ENCODE assay signal across 1 cellular context in the genomic region with DNA sequence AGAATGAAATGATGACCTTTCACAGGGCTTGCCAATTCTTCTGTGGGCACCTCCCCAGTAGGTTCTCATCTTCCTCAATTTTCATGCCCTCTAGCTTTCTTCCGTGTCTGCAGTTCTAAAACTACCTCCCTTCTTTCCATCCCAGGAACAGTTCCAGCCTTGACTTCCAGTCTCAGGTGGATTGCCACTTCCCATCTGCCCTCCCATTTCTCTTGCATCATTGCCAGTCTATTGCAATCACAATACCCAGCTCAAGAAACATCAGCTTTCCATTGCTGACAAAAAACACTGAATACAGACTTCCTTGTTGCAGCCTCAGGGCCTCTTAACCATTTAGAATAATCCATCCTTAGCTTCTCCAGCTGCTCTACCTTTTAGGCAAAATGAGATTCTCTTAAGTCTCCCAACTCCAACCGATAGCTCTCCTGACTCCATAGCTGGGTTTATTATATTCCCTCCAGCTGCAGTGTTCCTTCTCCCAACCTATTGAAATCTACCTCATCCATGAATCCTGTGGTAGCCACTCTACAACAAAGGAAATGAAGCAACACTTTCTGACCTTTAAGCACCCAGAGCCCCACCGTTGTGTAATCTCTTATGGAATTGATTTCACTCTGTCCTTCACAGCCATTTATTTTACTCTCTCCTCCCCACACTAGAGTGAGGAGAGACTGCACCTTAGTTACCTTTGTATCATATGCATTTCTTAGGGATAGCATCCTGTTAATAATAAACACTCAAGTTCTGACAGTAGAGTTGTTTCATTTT.
TF ChIP-seq lines count a peak whose summit lies in the region.

No MANE protein-coding gene starts in this region.

TF ChIP-seq in HepG2, 621 proteins besides CTCF, POLR2A, EP300 and RAD21 (continued from another document):
- TF ChIP-seq REST (IDR thresholded peaks at IDR 0.05; ENCODE audit: borderline replicate concordance in 1 of 2, low read depth in 1 of 2, low read length in 2 of 2) (no peak), GABPB1 (CRISPR knock-in tag; IDR thresholded peaks at IDR 0.05) (peak; percentile 60; the same call in 1 of the 2 replicates), HDAC2 (CRISPR knock-in tag; IDR thresholded peaks at IDR 0.05) (0 out of 2 replicates have a peak, but pooled peaks have one; percentile 37), RXRB (CRISPR knock-in tag; IDR thresholded peaks at IDR 0.05; ENCODE audit: borderline replicate concordance) (peak; percentile 79), ZGPAT (CRISPR knock-in tag; IDR thresholded peaks at IDR 0.05) (peak; percentile 45; the same call in 1 of the 2 replicates), MAZ (IDR thresholded peaks at IDR 0.05; ENCODE audit: borderline replicate concordance, low read depth, low read length) (no peak), MAZ (CRISPR knock-in tag; IDR thresholded peaks at IDR 0.05; ENCODE audit: low read depth) (no peak), BHLHE40 (IDR thresholded peaks at IDR 0.05; ENCODE audit: low read length) (0 out of 2 replicates have a peak, but pooled peaks have one; percentile 23), FOXP1 (IDR thresholded peaks at IDR 0.05) (no peak), FOXP1 (CRISPR knock-in tag; IDR thresholded peaks at IDR 0.05) (peak; percentile 41; the same call in 1 of the 2 replicates), FOXJ3 (CRISPR knock-in tag; IDR thresholded peaks at IDR 0.05; ENCODE audit: borderline replicate concordance) (peak; percentile 39; the same call in 1 of the 2 replicates), ZFP90 (CRISPR knock-in tag; IDR thresholded peaks at IDR 0.05; ENCODE audit: borderline replicate concordance) (no peak), IRF2 (CRISPR knock-in tag; IDR thresholded peaks at IDR 0.05) (no peak), NCOR1 (IDR thresholded peaks at IDR 0.05; ENCODE audit: borderline replicate concordance, low read length) (peak; percentile 70; the same call in 1 of the 2 replicates), MAFG (CRISPR knock-in tag; IDR thresholded peaks at IDR 0.05) (no peak), CEBPG (CRISPR knock-in tag; IDR thresholded peaks at IDR 0.05) (peak; percentile 96), ZSCAN25 (CRISPR knock-in tag; IDR thresholded peaks at IDR 0.05) (no peak), ZNF3 (CRISPR knock-in tag; IDR thresholded peaks at IDR 0.05) (peak; percentile 32; the same call in 1 of the 2 replicates), HNF4A (CRISPR knock-in tag; IDR thresholded peaks at IDR 0.05) (peak; percentile 91), KMT2B (CRISPR knock-in tag; IDR thresholded peaks at IDR 0.05) (no peak), ZNF614 (CRISPR knock-in tag; IDR thresholded peaks at IDR 0.05; ENCODE audit: borderline replicate concordance) (peak; percentile 66; the same call in 1 of the 2 replicates), NR2F2 (IDR thresholded peaks at IDR 0.05; ENCODE audit: borderline replicate concordance, low read depth) (peak; percentile 76), HMG20A (CRISPR knock-in tag; IDR thresholded peaks at IDR 0.05; ENCODE audit: borderline replicate concordance) (peak; percentile 24; the same call in 1 of the 2 replicates), SOX6 (IDR thresholded peaks at IDR 0.05) (no peak), SOX6 (CRISPR knock-in tag; IDR thresholded peaks at IDR 0.05) (peak; percentile 88), ZNF138 (CRISPR knock-in tag; IDR thresholded peaks at IDR 0.05; ENCODE audit: low read depth) (no peak), PPARG (CRISPR knock-in tag; conservative IDR thresholded peaks at IDR 0.05) (peak; percentile 73), MAFK (conservative IDR thresholded peaks at IDR 0.05 in 1 of 2, IDR thresholded peaks at IDR 0.05 in 1 of 2; ENCODE audit: low read length in 2 of 2) (no peak), MIXL1 (CRISPR knock-in tag; IDR thresholded peaks at IDR 0.05) (peak; percentile 78), ATF2 (CRISPR knock-in tag; IDR thresholded peaks at IDR 0.05) (0 out of 2 replicates have a peak, but pooled peaks have one; percentile 19), FOXA3 (CRISPR knock-in tag; IDR thresholded peaks at IDR 0.05) (peak; percentile 44), ZNF260 (CRISPR knock-in tag; IDR thresholded peaks at IDR 0.05; ENCODE audit: borderline replicate concordance, low read depth) (no peak), HOXA3 (CRISPR knock-in tag; IDR thresholded peaks at IDR 0.05) (peak; percentile 39; the same call in 1 of the 2 replicates), ZNF891 (CRISPR knock-in tag; IDR thresholded peaks at IDR 0.05) (no peak), ZNF331 (CRISPR knock-in tag; IDR thresholded peaks at IDR 0.05) (peak; percentile 56; the same call in 1 of the 2 replicates), FOSL1 (CRISPR knock-in tag; IDR thresholded peaks at IDR 0.05; ENCODE audit: borderline replicate concordance) (no peak), THAP11 (CRISPR knock-in tag; IDR thresholded peaks at IDR 0.05) (peak; percentile 44; the same call in 1 of the 2 replicates), ZNF644 (CRISPR knock-in tag; IDR thresholded peaks at IDR 0.05; ENCODE audit: low read depth) (peak; percentile 82), MIER3 (CRISPR knock-in tag; IDR thresholded peaks at IDR 0.05; ENCODE audit: borderline replicate concordance) (peak; percentile 28; the same call in 1 of the 2 replicates), FOXO1 (CRISPR knock-in tag; IDR thresholded peaks at IDR 0.05) (peak; percentile 16; the same call in 1 of the 2 replicates)
- TF ChIP-seq, protein P1, sequence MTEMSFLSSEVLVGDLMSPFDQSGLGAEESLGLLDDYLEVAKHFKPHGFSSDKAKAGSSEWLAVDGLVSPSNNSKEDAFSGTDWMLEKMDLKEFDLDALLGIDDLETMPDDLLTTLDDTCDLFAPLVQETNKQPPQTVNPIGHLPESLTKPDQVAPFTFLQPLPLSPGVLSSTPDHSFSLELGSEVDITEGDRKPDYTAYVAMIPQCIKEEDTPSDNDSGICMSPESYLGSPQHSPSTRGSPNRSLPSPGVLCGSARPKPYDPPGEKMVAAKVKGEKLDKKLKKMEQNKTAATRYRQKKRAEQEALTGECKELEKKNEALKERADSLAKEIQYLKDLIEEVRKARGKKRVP (CRISPR knock-in tag; IDR thresholded peaks at IDR 0.05), result peak in 1 of 2 experiments; percentile 65; a peak in 2 of 4 replicates
- TF ChIP-seq, protein P2, sequence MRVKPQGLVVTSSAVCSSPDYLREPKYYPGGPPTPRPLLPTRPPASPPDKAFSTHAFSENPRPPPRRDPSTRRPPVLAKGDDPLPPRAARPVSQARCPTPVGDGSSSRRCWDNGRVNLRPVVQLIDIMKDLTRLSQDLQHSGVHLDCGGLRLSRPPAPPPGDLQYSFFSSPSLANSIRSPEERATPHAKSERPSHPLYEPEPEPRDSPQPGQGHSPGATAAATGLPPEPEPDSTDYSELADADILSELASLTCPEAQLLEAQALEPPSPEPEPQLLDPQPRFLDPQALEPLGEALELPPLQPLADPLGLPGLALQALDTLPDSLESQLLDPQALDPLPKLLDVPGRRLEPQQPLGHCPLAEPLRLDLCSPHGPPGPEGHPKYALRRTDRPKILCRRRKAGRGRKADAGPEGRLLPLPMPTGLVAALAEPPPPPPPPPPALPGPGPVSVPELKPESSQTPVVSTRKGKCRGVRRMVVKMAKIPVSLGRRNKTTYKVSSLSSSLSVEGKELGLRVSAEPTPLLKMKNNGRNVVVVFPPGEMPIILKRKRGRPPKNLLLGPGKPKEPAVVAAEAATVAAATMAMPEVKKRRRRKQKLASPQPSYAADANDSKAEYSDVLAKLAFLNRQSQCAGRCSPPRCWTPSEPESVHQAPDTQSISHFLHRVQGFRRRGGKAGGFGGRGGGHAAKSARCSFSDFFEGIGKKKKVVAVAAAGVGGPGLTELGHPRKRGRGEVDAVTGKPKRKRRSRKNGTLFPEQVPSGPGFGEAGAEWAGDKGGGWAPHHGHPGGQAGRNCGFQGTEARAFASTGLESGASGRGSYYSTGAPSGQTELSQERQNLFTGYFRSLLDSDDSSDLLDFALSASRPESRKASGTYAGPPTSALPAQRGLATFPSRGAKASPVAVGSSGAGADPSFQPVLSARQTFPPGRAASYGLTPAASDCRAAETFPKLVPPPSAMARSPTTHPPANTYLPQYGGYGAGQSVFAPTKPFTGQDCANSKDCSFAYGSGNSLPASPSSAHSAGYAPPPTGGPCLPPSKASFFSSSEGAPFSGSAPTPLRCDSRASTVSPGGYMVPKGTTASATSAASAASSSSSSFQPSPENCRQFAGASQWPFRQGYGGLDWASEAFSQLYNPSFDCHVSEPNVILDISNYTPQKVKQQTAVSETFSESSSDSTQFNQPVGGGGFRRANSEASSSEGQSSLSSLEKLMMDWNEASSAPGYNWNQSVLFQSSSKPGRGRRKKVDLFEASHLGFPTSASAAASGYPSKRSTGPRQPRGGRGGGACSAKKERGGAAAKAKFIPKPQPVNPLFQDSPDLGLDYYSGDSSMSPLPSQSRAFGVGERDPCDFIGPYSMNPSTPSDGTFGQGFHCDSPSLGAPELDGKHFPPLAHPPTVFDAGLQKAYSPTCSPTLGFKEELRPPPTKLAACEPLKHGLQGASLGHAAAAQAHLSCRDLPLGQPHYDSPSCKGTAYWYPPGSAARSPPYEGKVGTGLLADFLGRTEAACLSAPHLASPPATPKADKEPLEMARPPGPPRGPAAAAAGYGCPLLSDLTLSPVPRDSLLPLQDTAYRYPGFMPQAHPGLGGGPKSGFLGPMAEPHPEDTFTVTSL (CRISPR knock-in tag; IDR thresholded peaks at IDR 0.05; ENCODE audit: borderline replicate concordance), result peak; percentile 45; the same call in 1 of the 2 replicates
- TF ChIP-seq, protein P3, sequence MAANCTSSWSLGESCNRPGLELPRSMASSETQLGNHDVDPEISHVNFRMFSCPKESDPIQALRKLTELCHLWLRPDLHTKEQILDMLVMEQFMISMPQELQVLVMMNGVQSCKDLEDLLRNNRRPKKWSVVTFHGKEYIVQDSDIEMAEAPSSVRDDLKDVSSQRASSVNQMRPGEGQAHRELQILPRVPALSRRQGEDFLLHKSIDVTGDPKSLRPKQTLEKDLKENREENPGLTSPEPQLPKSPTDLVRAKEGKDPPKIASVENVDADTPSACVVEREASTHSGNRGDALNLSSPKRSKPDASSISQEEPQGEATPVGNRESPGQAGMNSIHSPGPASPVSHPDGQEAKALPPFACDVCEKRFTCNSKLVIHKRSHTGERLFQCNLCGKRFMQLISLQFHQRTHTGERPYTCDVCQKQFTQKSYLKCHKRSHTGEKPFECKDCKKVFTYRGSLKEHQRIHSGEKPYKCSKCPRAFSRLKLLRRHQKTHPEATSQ (CRISPR knock-in tag; IDR thresholded peaks at IDR 0.05; ENCODE audit: borderline replicate concordance), result 0 out of 2 replicates have a peak, but pooled peaks have one; percentile 62
- TF ChIP-seq, protein P4, sequence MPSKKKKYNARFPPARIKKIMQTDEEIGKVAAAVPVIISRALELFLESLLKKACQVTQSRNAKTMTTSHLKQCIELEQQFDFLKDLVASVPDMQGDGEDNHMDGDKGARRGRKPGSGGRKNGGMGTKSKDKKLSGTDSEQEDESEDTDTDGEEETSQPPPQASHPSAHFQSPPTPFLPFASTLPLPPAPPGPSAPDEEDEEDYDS (CRISPR knock-in tag; IDR thresholded peaks at IDR 0.05), result no peak
